ENCODE assay signal across 13 cellular contexts in genomic region chr17:859461-860195, GRCh38.
A peak's percentile ranks its signal among the peaks of the same experiment; 100 is the strongest.
DNase-seq lines count a peak whose midpoint lies in the region; ATAC-seq and TF ChIP-seq lines count a peak whose summit lies in the region.
"Had no signal": no experiment of that assay in that cellular context is flagged by ENCODE, and none has a peak within 500 bp of the region (broad histone marks: within the 10 kb centered on the region; RNA-seq: fewer than 3 reads in every experiment).

No MANE protein-coding gene starts in this region.

- peaks cover 18% of the 10 kb centered on the region for H3K4me1 Mint-ChIP-seq in HFFc6 (ENCODE audit: low read depth)
- H3K4me1 Mint-ChIP-seq: memory B cell had no signal

- no peaks in the 10 kb centered on the region for H3K4me1 ChIP-seq in duodenal mucosa (ENCODE audit: control insufficient read depth in 1 of 2, insufficient read depth in 2 of 2, low read length in 2 of 2)
- H3K4me1 ChIP-seq in right lobe of liver: peaks cover 0 to 22% (median 3%) of the 10 kb centered on the region in 4 donors
- peaks cover 0 to 5% (median 0%) of the 10 kb centered on the region in 6 donors for H3K4me1 ChIP-seq in spleen

- H3K27ac ChIP-seq in duodenal mucosa (ENCODE audit: low read depth, low read length) (peak overlapping the region; percentile 28), right lobe of liver (peak overlapping the region; percentile 27 to 44 (median 34)), spleen (peak overlapping the region in 7 of 8 donors; percentile 41 to 66 (median 60))

- H3K9me3 ChIP-seq in duodenal mucosa (ENCODE audit: control insufficient read depth in 1 of 2, low read length in 2 of 2) (no peaks in the 10 kb centered on the region), right lobe of liver (no peaks in the 10 kb centered on the region), spleen (no peaks in the 10 kb centered on the region)

- H3K36me3 ChIP-seq in duodenal mucosa (ENCODE audit: control insufficient read depth in 1 of 2, insufficient read depth in 2 of 2, low read length in 2 of 2) (no peaks in the 10 kb centered on the region), right lobe of liver (no peaks in the 10 kb centered on the region), spleen (no peaks in the 10 kb centered on the region)

- H3K9me3 Mint-ChIP-seq in HFFc6: no peaks in the 10 kb centered on the region
- H3K9me3 Mint-ChIP-seq: effector memory CD8-positive, alpha-beta T cell; memory B cell had no signal

- ATAC-seq in right lobe of liver: peak in 2 of 4 donors; percentile 33 to 52
- ATAC-seq: effector memory CD8-positive, alpha-beta T cell had no signal

- no peak for TF ChIP-seq CTCF in HFFc6 (IDR thresholded peaks at IDR 0.05)
- no peak for TF ChIP-seq CTCF in right lobe of liver (IDR thresholded peaks at IDR 0.05)
- no peak for TF ChIP-seq CTCF in spleen (IDR thresholded peaks at IDR 0.05 in 8 of 11, conservative IDR thresholded peaks at IDR 0.05 in 3 of 11)

- DNase-seq in HFFc6: peak; percentile 32
- no peak for DNase-seq in right lobe of liver
- DNase-seq in spleen: no peak
- DNase-seq in NCI-H1417 (lab: John Stamatoyannopoulos, UW): no peak
- no peak for DNase-seq in anterior cingulate cortex (lab: John Stamatoyannopoulos, UW)
- no peak for DNase-seq in LoVo (ENCODE audit: low spot score)
- no peak for DNase-seq in C1 segment of cervical spinal cord (lab: John Stamatoyannopoulos, UW)
- DNase-seq: activated T-cell treated with anti-CD3 and anti-CD28 coated beads, Interleukin-2, amount 50 U/mL, for 1 hour; effector memory CD8-positive, alpha-beta T cell; NCI-H69; T-helper 2 cell had no signal

- H3K4me3 ChIP-seq in duodenal mucosa (ENCODE audit: low read depth in 1 of 2, low read length in 2 of 2): no peak overlapping the region
- no peak overlapping the region for H3K4me3 ChIP-seq in right lobe of liver
- no peak overlapping the region for H3K4me3 ChIP-seq in spleen

- peak overlapping the region; percentile 89 for H3K27ac Mint-ChIP-seq in HFFc6
- H3K27ac Mint-ChIP-seq: effector memory CD8-positive, alpha-beta T cell; memory B cell had no signal

- H3K27me3 Mint-ChIP-seq in HFFc6 (ENCODE audit: insufficient read depth): peaks cover 5% of the 10 kb centered on the region

- peak overlapping the region; percentile 69 for H3K4me3 Mint-ChIP-seq in HFFc6
- H3K4me3 Mint-ChIP-seq: effector memory CD8-positive, alpha-beta T cell; memory B cell had no signal

- intact Hi-C loops in right lobe of liver (cut with DNase I): no loop called here
- intact Hi-C loops in spleen (cut with DNase I; ENCODE audit: low total_unique reads): no loop called here

- H3K36me3 Mint-ChIP-seq in HFFc6 (ENCODE audit: low read depth): peaks cover 9% of the 10 kb centered on the region
- H3K36me3 Mint-ChIP-seq: memory B cell had no signal

- 50% methylated on average over 14 of the region's 14 CpGs for WGBS in right lobe of liver (ENCODE audit: insufficient coverage, low coverage, low lambda C conversion rate, missing lambda C conversion rate)
- WGBS in spleen, 5 donors: 54 to 70% (median 69%) methylated on average over 14 of the region's 14 CpGs

- TF ChIP-seq POLR2A in right lobe of liver (IDR thresholded peaks at IDR 0.05) (no peak), spleen (IDR thresholded peaks at IDR 0.05) (no peak)

- H3K27me3 ChIP-seq in duodenal mucosa (ENCODE audit: control insufficient read depth in 1 of 2, insufficient read depth in 2 of 2, low read length in 2 of 2) (no peaks in the 10 kb centered on the region), right lobe of liver (no peaks in the 10 kb centered on the region), spleen (replicated peaks in 1 of 7) (peaks cover 0 to 22% (median 0%) of the 10 kb centered on the region in 7 donors)

- H3K9ac ChIP-seq in duodenal mucosa (ENCODE audit: low read depth in 1 of 2, low read length in 2 of 2): no peak overlapping the region
